ENCODE assay signal across 10 cellular contexts in genomic region chrX:53678667-53679066, GRCh38. TPM values are rescaled to one million over a fixed set of nuclear protein-coding genes. Genes with fewer than 3 reads are reported as not detected.
A peak's percentile ranks its signal among the peaks of the same experiment; 100 is the strongest.
DNase-seq lines count a peak whose midpoint lies in the region; ATAC-seq and TF ChIP-seq lines count a peak whose summit lies in the region.
"Had no signal": no experiment of that assay in that cellular context is flagged by ENCODE, and none has a peak within 500 bp of the region (broad histone marks: within the 10 kb centered on the region; RNA-seq: fewer than 3 reads in every experiment).

No MANE protein-coding gene starts in this region.

- H3K4me3 ChIP-seq in DND-41 (ENCODE audit: low read depth in 1 of 2, low read length in 2 of 2) (no peak overlapping the region), smooth muscle cell (no peak overlapping the region)

- no peak for ATAC-seq in DND-41 (ENCODE audit: insufficient read depth, low read depth)
- no peak for ATAC-seq in HG03439 (IDR thresholded peaks at IDR 0.05; ENCODE audit: unreplicated experiment)

- TF ChIP-seq CTCF in DND-41 (IDR thresholded peaks at IDR 0.05; ENCODE audit: borderline replicate concordance, extremely low read depth, low read length, poor library complexity, severe bottlenecking): peak; percentile 43
- no peak for TF ChIP-seq CTCF in GM10266 (IDR thresholded peaks at IDR 0.05; ENCODE audit: control insufficient read depth, insufficient read depth, low read depth, missing control alignments)
- no peak for TF ChIP-seq CTCF in smooth muscle cell (IDR thresholded peaks at IDR 0.05; ENCODE audit: borderline replicate concordance, insufficient read depth, poor library complexity, severe bottlenecking)

- peaks cover 81% of the 10 kb centered on the region for H3K36me3 ChIP-seq in DND-41 (ENCODE audit: insufficient read depth, low read length)
- H3K36me3 ChIP-seq in smooth muscle cell (ENCODE audit: low read depth): no peaks in the 10 kb centered on the region

- H3F3A ChIP-seq in smooth muscle cell (ENCODE audit: low read depth): no peaks in the 10 kb centered on the region

- H3K4me1 ChIP-seq in DND-41 (ENCODE audit: insufficient read depth, low read length) (peaks cover 18% of the 10 kb centered on the region), smooth muscle cell (ENCODE audit: low read depth) (peaks cover 8% of the 10 kb centered on the region)

- H4K20me1 ChIP-seq in DND-41 (ENCODE audit: insufficient read depth, low read length): peaks cover 52% of the 10 kb centered on the region
- peaks cover 85% of the 10 kb centered on the region for H4K20me1 ChIP-seq in smooth muscle cell (ENCODE audit: low read depth)

- H2AFZ ChIP-seq in DND-41 (ENCODE audit: low read depth, low read length) (no peak overlapping the region), smooth muscle cell (ENCODE audit: low read depth) (no peak overlapping the region)

- H3K9ac ChIP-seq in DND-41 (ENCODE audit: low read depth, low read length) (no peak overlapping the region), smooth muscle cell (ENCODE audit: low read depth) (no peak overlapping the region)

- TF ChIP-seq POLR2A in erythroblast (IDR thresholded peaks at IDR 0.05; ENCODE audit: low read length): no peak

- H3K27ac ChIP-seq in DND-41 (ENCODE audit: low read length): no peak overlapping the region
- H3K27ac ChIP-seq in smooth muscle cell (ENCODE audit: low read depth): no peak overlapping the region

- H3K79me2 ChIP-seq in DND-41 (ENCODE audit: insufficient read depth, low read length): peaks cover 100% of the 10 kb centered on the region
- H3K79me2 ChIP-seq in smooth muscle cell (ENCODE audit: low read depth): peaks cover 95% of the 10 kb centered on the region

- no peaks in the 10 kb centered on the region for H3K27me3 ChIP-seq in DND-41 (ENCODE audit: insufficient read depth, low read length, poor library complexity)
- no peaks in the 10 kb centered on the region for H3K27me3 ChIP-seq in smooth muscle cell (ENCODE audit: low read depth)

- in situ Hi-C loops in ACHN (cut with HindIII; ENCODE audit: low pct_ligation_motif_present, low pct_unique_long_range_greater_than_20kb, low sequenced_read_pairs): no loop called here

- H3K9me3 ChIP-seq in DND-41 (ENCODE audit: insufficient read depth, low read length, severe bottlenecking): no peaks in the 10 kb centered on the region
- H3K9me3 ChIP-seq in smooth muscle cell (replicated peaks; ENCODE audit: low read depth): peaks cover 3% of the 10 kb centered on the region

- H3K4me2 ChIP-seq in DND-41 (ENCODE audit: insufficient read depth, low read length) (no peak overlapping the region), smooth muscle cell (no peak overlapping the region)

- DNase-seq in ACHN (peak; percentile 12), DND-41 (no peak), RKO (ENCODE audit: low spot score) (peak; percentile 30), erythroblast (lab: John Stamatoyannopoulos, UW) (peak; percentile 1 to 19), NCI-H1092 (lab: John Stamatoyannopoulos, UW) (no peak), GM10266 (ENCODE audit: extremely low spot score) (no peak), smooth muscle cell (lab: John Stamatoyannopoulos, UW; ENCODE audit: unreplicated experiment) (no peak)
- DNase-seq: activated B cell treated with CpG ODN at 0.5 μM for 24 hours, DMS79 treated with DMSO at 0.1 percent for 48 hours had no signal

RNA-seq across cellular contexts. Expression of gene HUWE1, which starts 7.9 kb away (rescaled TPM):
- 102 and 122 TPM in 2 replicates for total RNA-seq in smooth muscle cell
- polyA plus RNA-seq in smooth muscle cell: 29.4 and 31.9 TPM in 2 replicates

Comparison
In these comparisons a context has a peak if more than half of its experiments do, and no peak if none do; other contexts are left out.
1. DNase-seq: peak in ACHN (single experiment), RKO (single experiment) and erythroblast (2 of 2); none in DND-41 (single experiment), NCI-H1092 (single experiment), GM10266 (single experiment) and smooth muscle cell (single experiment).